ENCODE assay signal across 9 cellular contexts in genomic region chr15:74400313-74400850, GRCh38. TPM values are rescaled to one million over a fixed set of nuclear protein-coding genes. Genes with fewer than 3 reads are reported as not detected.
DNase-seq lines count a peak whose midpoint lies in the region; ATAC-seq lines count a peak whose summit lies in the region.
"Had no signal": no experiment of that assay in that cellular context is flagged by ENCODE, and none has a peak within 500 bp of the region (broad histone marks: within the 10 kb centered on the region; RNA-seq: fewer than 3 reads in every experiment).

No MANE protein-coding gene starts in this region.

- H3K27ac ChIP-seq in thymus (ENCODE audit: low read depth): peak overlapping the region; percentile 98

- H3K36me3 Mint-ChIP-seq in effector memory CD8-positive, alpha-beta T cell (ENCODE audit: insufficient read depth): peaks cover 3% of the 10 kb centered on the region

- WGBS in thymus: 16% methylated on average over 10 of the region's 10 CpGs

- H3K27ac Mint-ChIP-seq in effector memory CD8-positive, alpha-beta T cell: peak overlapping the region; percentile 20 to 39

- H3K27me3 ChIP-seq in thymus (ENCODE audit: control insufficient read depth, insufficient read depth): no peaks in the 10 kb centered on the region

- H3K9me3 ChIP-seq in thymus (ENCODE audit: control insufficient read depth): no peaks in the 10 kb centered on the region
- H3K9me3 ChIP-seq: esophagus squamous epithelium had no signal

- no peaks in the 10 kb centered on the region for H3K9me3 Mint-ChIP-seq in effector memory CD8-positive, alpha-beta T cell

- ATAC-seq in effector memory CD8-positive, alpha-beta T cell (replicated peaks): peak; percentile 13

- H3K4me1 ChIP-seq in thymus (ENCODE audit: control insufficient read depth, insufficient read depth, low read length): peaks cover 79% of the 10 kb centered on the region

- no peaks in the 10 kb centered on the region for H3K27me3 Mint-ChIP-seq in effector memory CD8-positive, alpha-beta T cell

- peak; percentile 66 for DNase-seq in stimulated activated CD4-positive, alpha-beta T cell treated with anti-CD3 and anti-CD28 coated beads, Interleukin-1b, Interleukin-23, amount 100 ng/mL, for 48 hours
- no peak for DNase-seq in stimulated activated CD4-positive, alpha-beta T cell treated with anti-CD3 and anti-CD28 coated beads, Interleukin-12 subunit alpha, Interleukin-12 subunit beta, amount 100 ng/mL, for 4 hours
- DNase-seq in RPMI8226: peak; percentile 38
- no peak for DNase-seq in effector memory CD8-positive, alpha-beta T cell
- DNase-seq in T1000 (lab: John Stamatoyannopoulos, UW): no peak
- no peak for DNase-seq in SKM-1 (lab: John Stamatoyannopoulos, UW; ENCODE audit: unreplicated experiment)
- no peak for DNase-seq in GM19238 (ENCODE audit: insufficient read length, low spot score)
- DNase-seq: esophagus squamous epithelium had no signal

- peak overlapping the region; percentile 22 for H3K4me3 ChIP-seq in thymus (ENCODE audit: low read length)
- H3K4me3 ChIP-seq: esophagus squamous epithelium had no signal

- no peaks in the 10 kb centered on the region for H3K36me3 ChIP-seq in thymus (ENCODE audit: control insufficient read depth, insufficient read depth)
- H3K36me3 ChIP-seq: esophagus squamous epithelium had no signal

- H3K4me1 Mint-ChIP-seq in effector memory CD8-positive, alpha-beta T cell (ENCODE audit: low read depth in 2 of 2): peaks cover 43 to 69% of the 10 kb centered on the region in 2 donors

- peak overlapping the region; percentile 62 to 67 for H3K4me3 Mint-ChIP-seq in effector memory CD8-positive, alpha-beta T cell

RNA-seq across cellular contexts. Expression of gene CYP11A1, which starts 32.9 kb away (rescaled TPM):
- 1.0 TPM for polyA plus RNA-seq in thymus

RNA-seq across cellular contexts. Expression of gene SEMA7A, which starts 33.4 kb away (rescaled TPM):
- polyA plus RNA-seq in thymus: 12.3 TPM

Comparison
In these comparisons a context has a peak if more than half of its experiments do, and no peak if none do; other contexts are left out.
1. DNase-seq: peak in stimulated activated CD4-positive, alpha-beta T cell treated with anti-CD3 and anti-CD28 coated beads, Interleukin-1b, Interleukin-23, amount 100 ng/mL, for 48 hours (single experiment) and RPMI8226 (single experiment); none in stimulated activated CD4-positive, alpha-beta T cell treated with anti-CD3 and anti-CD28 coated beads, Interleukin-12 subunit alpha, Interleukin-12 subunit beta, amount 100 ng/mL, for 4 hours (single experiment), effector memory CD8-positive, alpha-beta T cell (0 of 3), T1000 (single experiment), SKM-1 (single experiment) and GM19238 (single experiment).